28 cellular contexts compared by ENCODE assay signal in the genomic region with DNA sequence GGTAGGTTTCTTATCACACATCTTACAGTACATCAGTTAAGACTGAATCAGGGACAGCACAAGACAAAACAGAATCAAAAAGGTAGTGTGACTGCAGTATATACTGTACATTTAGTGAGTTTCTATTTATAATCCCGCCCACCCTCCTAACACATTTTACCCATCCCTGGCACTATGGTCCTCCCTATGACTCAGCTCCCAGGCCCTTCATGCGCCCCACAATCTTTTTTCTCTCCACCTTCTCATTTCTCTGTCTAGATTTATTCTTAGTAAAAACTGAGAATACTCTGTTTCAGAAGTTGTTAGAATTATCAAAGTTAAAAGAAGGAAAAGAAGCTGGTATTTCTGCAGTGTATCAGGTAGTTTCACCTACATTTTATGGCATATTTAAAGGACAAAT.
"Had no signal": no experiment of that assay in that cellular context is flagged by ENCODE, and none has a peak within 500 bp of the region (broad histone marks: within the 10 kb centered on the region; RNA-seq: fewer than 3 reads in every experiment).

No MANE protein-coding gene starts in this region.

- H3K4me1 ChIP-seq: left lung, lower lobe of right lung, right atrium auricular region, right lobe of liver, stomach, suprapubic skin, upper lobe of right lung had no signal

- ATAC-seq: left colon; left lung; lower lobe of right lung; natural killer cell; right lobe of liver; stimulated activated naive B cell treated with anti-CD40 and anti-IgM and Interleukin-4, amounts not matched to agents 10 μg/mL and 1 μg/mL and 100 μg/mL, for 72 hours; stimulated activated naive CD8-positive, alpha-beta T cell treated with anti-CD3 and anti-CD28 coated beads, Interleukin-15, Interleukin-2, amounts not matched to agents 100 U/mL and 50 U/mL, for 24 hours; upper lobe of right lung had no signal

- H3K27me3 ChIP-seq: left lung, ovary, right atrium auricular region, right lobe of liver, stomach, suprapubic skin, tibial artery, upper lobe of right lung had no signal

- H3K9me3 ChIP-seq: left lung, lower lobe of right lung, ovary, right atrium auricular region, right lobe of liver, stomach, suprapubic skin, thoracic aorta, tibial artery, upper lobe of right lung had no signal

- DNase-seq: hypothalamus; immature natural killer cell; kidney; left colon; left lung; lower lobe of right lung; mammary epithelial cell; mesenchymal stem cell; naive B cell; natural killer cell; nephron progenitor cell; ovary; right lobe of liver; stimulated activated CD4-positive, alpha-beta T cell treated with anti-CD3 and anti-CD28 coated beads, Interleukin-12 subunit alpha, Interleukin-12 subunit beta, amount 100 ng/mL, for 4 hours; stimulated activated CD4-positive, alpha-beta T cell treated with anti-CD3 and anti-CD28 coated beads, Interleukin-15, amount 100 ng/mL, for 24 hours; stimulated activated CD4-positive, alpha-beta T cell treated with anti-CD3 and anti-CD28 coated beads, Interleukin-2, amount 100 ng/mL, for 24 hours; stimulated activated CD4-positive, alpha-beta T cell treated with anti-CD3 and anti-CD28 coated beads, Interleukin-4, amount 100 ng/mL, for 1 hour; stimulated activated naive B cell treated with anti-CD40 and anti-IgM and Interleukin-4, amounts not matched to agents 10 μg/mL and 1 μg/mL and 100 μg/mL, for 72 hours; stimulated activated naive CD8-positive, alpha-beta T cell treated with anti-CD3 and anti-CD28 coated beads, Interleukin-15, Interleukin-2, amounts not matched to agents 100 U/mL and 50 U/mL, for 24 hours; stomach; tibial artery; trophoblast cell; upper lobe of right lung had no signal

- H3K36me3 ChIP-seq: left lung, lower lobe of right lung, ovary, right atrium auricular region, right lobe of liver, stomach, suprapubic skin, thoracic aorta, tibial artery, upper lobe of right lung had no signal

- H3K4me3 ChIP-seq: left lung, lower lobe of right lung, ovary, right atrium auricular region, right lobe of liver, stomach, suprapubic skin, thoracic aorta, tibial artery, upper lobe of right lung had no signal

- H3K27ac ChIP-seq: left lung, lower lobe of right lung, ovary, right atrium auricular region, right lobe of liver, stomach, suprapubic skin, thoracic aorta, tibial artery, upper lobe of right lung had no signal

- FAIRE-seq: islet of Langerhans, kidney, urothelium cell line had no signal
